ENCODE assay signal across 35 cellular contexts in genomic region chr2:18425186-18425585, GRCh38.
DNase-seq lines count a peak whose midpoint lies in the region; ATAC-seq and TF ChIP-seq lines count a peak whose summit lies in the region.
"Had no signal": no experiment of that assay in that cellular context is flagged by ENCODE, and none has a peak within 500 bp of the region (broad histone marks: within the 10 kb centered on the region; RNA-seq: fewer than 3 reads in every experiment).

No MANE protein-coding gene starts in this region.

- intact Hi-C loops in left lung (cut with DNase I): no loop called here

- H3K4me3 Mint-ChIP-seq in GM23338: no peak overlapping the region
- H3K4me3 Mint-ChIP-seq in progenitor cell of endocrine pancreas (ENCODE audit: low read depth): no peak overlapping the region
- H3K4me3 Mint-ChIP-seq: activated naive CD8-positive, alpha-beta T cell; central memory CD8-positive, alpha-beta T cell; natural killer cell had no signal

- H3K9me3 Mint-ChIP-seq in GM23338: no peaks in the 10 kb centered on the region
- no peaks in the 10 kb centered on the region for H3K9me3 Mint-ChIP-seq in progenitor cell of endocrine pancreas (ENCODE audit: low read depth)
- H3K9me3 Mint-ChIP-seq: central memory CD8-positive, alpha-beta T cell; natural killer cell had no signal

- no peaks in the 10 kb centered on the region for H3K79me2 ChIP-seq in GM23338 (replicated peaks; ENCODE audit: insufficient read depth)

- no peak overlapping the region for H3K4me2 ChIP-seq in GM23338
- H3K4me2 ChIP-seq: BLaER1 had no signal

- no peaks in the 10 kb centered on the region for H3K9me3 ChIP-seq in left lung
- H3K9me3 ChIP-seq: BLaER1, gastrocnemius medialis, mucosa of descending colon, SJCRH30, suprapubic skin, upper lobe of right lung had no signal

- H3K27ac ChIP-seq in GM23338 (ENCODE audit: low read depth) (no peak overlapping the region), left lung (no peak overlapping the region)
- H3K27ac ChIP-seq: BLaER1, gastrocnemius medialis, SJCRH30, suprapubic skin, upper lobe of right lung, VCaP had no signal

- H3K36me3 Mint-ChIP-seq in GM23338 (ENCODE audit: low read depth) (no peaks in the 10 kb centered on the region), progenitor cell of endocrine pancreas (ENCODE audit: insufficient read depth) (no peaks in the 10 kb centered on the region)
- H3K36me3 Mint-ChIP-seq: activated naive CD8-positive, alpha-beta T cell; natural killer cell had no signal

- H3K27ac Mint-ChIP-seq in GM23338 (no peak overlapping the region), progenitor cell of endocrine pancreas (no peak overlapping the region)
- H3K27ac Mint-ChIP-seq: activated naive CD8-positive, alpha-beta T cell; natural killer cell had no signal

- ATAC-seq in GM23338: peak; percentile 67
- peak; percentile 53 for ATAC-seq in left lung
- no peak for ATAC-seq in HG03175 (IDR thresholded peaks at IDR 0.05; ENCODE audit: unreplicated experiment)
- ATAC-seq in GM19035 (IDR thresholded peaks at IDR 0.05; ENCODE audit: unreplicated experiment): no peak
- no peak for ATAC-seq in HG03469 (IDR thresholded peaks at IDR 0.05; ENCODE audit: unreplicated experiment)
- ATAC-seq: gastrocnemius medialis, K562, mucosa of descending colon, natural killer cell, upper lobe of right lung had no signal

- H3K36me3 ChIP-seq in GM23338 (ENCODE audit: insufficient read depth) (no peaks in the 10 kb centered on the region), left lung (no peaks in the 10 kb centered on the region)
- H3K36me3 ChIP-seq: BLaER1, gastrocnemius medialis, SJCRH30, suprapubic skin, upper lobe of right lung had no signal

- no peak overlapping the region for H3K4me3 ChIP-seq in GM23338
- no peak overlapping the region for H3K4me3 ChIP-seq in cardiac fibroblast (replicated peaks in 1 of 2; ENCODE audit: low read depth in 2 of 2, low read length in 2 of 2)
- H3K4me3 ChIP-seq in left lung: no peak overlapping the region
- H3K4me3 ChIP-seq: BLaER1, gastrocnemius medialis, K562, mucosa of descending colon, SJCRH30, suprapubic skin, upper lobe of right lung had no signal

- H3K4me1 ChIP-seq in GM23338 (ENCODE audit: insufficient read depth): no peaks in the 10 kb centered on the region
- H3K4me1 ChIP-seq in left lung: no peaks in the 10 kb centered on the region
- H3K4me1 ChIP-seq: BLaER1, SJCRH30, suprapubic skin, upper lobe of right lung had no signal

- TF ChIP-seq CTCF in GM23338 (conservative IDR thresholded peaks at IDR 0.05; ENCODE audit: low read depth in 2 of 2): peak; percentile 14 to 30; a peak in 2 of 4 replicates
- no peak for TF ChIP-seq CTCF in cardiac fibroblast (IDR thresholded peaks at IDR 0.05; ENCODE audit: low read depth, low read length)
- TF ChIP-seq CTCF in left lung (IDR thresholded peaks at IDR 0.05): no peak
- no peak for TF ChIP-seq CTCF in progenitor cell of endocrine pancreas (IDR thresholded peaks at IDR 0.05; ENCODE audit: unreplicated experiment)

- peak; percentile 33 for DNase-seq in GM23338 (ENCODE audit: low spot score)
- peak; percentile 16 for DNase-seq in HT1080 (ENCODE audit: low read depth)
- peak; percentile 14 to 75 for DNase-seq in cardiac fibroblast (ENCODE audit: low read depth in 2 of 2)
- no peak for DNase-seq in left lung
- no peak for DNase-seq in progenitor cell of endocrine pancreas (ENCODE audit: low spot score, unreplicated experiment)
- DNase-seq: activated CD4-positive, alpha-beta T cell treated with anti-CD3 and anti-CD28 coated beads, Interleukin-2, amount 50 U/mL, for 1 hour; activated effector memory CD4-positive, alpha-beta T cell treated with anti-CD3 and anti-CD28 coated beads, Interleukin-2, amount 50 U/mL, for 16 hours; activated T-cell treated with anti-CD3 and anti-CD28 coated beads, Interleukin-2, amount 50 U/mL, for 1 hour; anterior cingulate cortex; dermis blood vessel endothelial cell; gastrocnemius medialis; HCEC 1CT; hippocampal formation; mammary epithelial cell; mucosa of descending colon; natural killer cell; NCI-H1105; NCI-H187 treated with DMSO at 0.1 percent for 48 hours; NCI-H526 treated with DMSO at 0.1 percent for 48 hours; occipital lobe; RPMI8226; SJCRH30; small intestine; stimulated activated naive CD4-positive, alpha-beta T cell; T1000; upper lobe of right lung had no signal

- H3K27me3 ChIP-seq in GM23338 (ENCODE audit: insufficient read depth) (no peaks in the 10 kb centered on the region), left lung (no peaks in the 10 kb centered on the region)
- H3K27me3 ChIP-seq: BLaER1, gastrocnemius medialis, SJCRH30, suprapubic skin, upper lobe of right lung had no signal

- no peaks in the 10 kb centered on the region for H4K20me1 ChIP-seq in GM23338 (replicated peaks; ENCODE audit: insufficient read depth)
- H4K20me1 ChIP-seq: BLaER1 had no signal

- peaks cover 15% of the 10 kb centered on the region; the same call in 1 of the 2 replicates for H3K9me2 ChIP-seq in GM23338 (ENCODE audit: insufficient read depth)

- H3K27me3 Mint-ChIP-seq in GM23338 (ENCODE audit: insufficient read depth, low read depth, poor library complexity) (no peaks in the 10 kb centered on the region), progenitor cell of endocrine pancreas (no peaks in the 10 kb centered on the region)

- H3F3A ChIP-seq in GM23338 (replicated peaks; ENCODE audit: low read depth): no peaks in the 10 kb centered on the region

- no peak overlapping the region for H2AFZ ChIP-seq in GM23338

- H3K4me1 Mint-ChIP-seq in GM23338: no peaks in the 10 kb centered on the region
- H3K4me1 Mint-ChIP-seq in progenitor cell of endocrine pancreas (ENCODE audit: low read depth): no peaks in the 10 kb centered on the region
- H3K4me1 Mint-ChIP-seq: central memory CD8-positive, alpha-beta T cell; natural killer cell had no signal

TF ChIP-seq in GM23338, 12 proteins besides CTCF, POLR2A, EP300 and RAD21:
- no peak for TF ChIP-seq POLR2AphosphoS5 (IDR thresholded peaks at IDR 0.05; ENCODE audit: low read depth)
- no peak for TF ChIP-seq STAT1 (IDR thresholded peaks at IDR 0.05; ENCODE audit: unreplicated experiment)
- TF ChIP-seq ZNF331 (CRISPR knock-in tag; IDR thresholded peaks at IDR 0.05; ENCODE audit: low read depth): no peak
- TF ChIP-seq, protein P1, sequence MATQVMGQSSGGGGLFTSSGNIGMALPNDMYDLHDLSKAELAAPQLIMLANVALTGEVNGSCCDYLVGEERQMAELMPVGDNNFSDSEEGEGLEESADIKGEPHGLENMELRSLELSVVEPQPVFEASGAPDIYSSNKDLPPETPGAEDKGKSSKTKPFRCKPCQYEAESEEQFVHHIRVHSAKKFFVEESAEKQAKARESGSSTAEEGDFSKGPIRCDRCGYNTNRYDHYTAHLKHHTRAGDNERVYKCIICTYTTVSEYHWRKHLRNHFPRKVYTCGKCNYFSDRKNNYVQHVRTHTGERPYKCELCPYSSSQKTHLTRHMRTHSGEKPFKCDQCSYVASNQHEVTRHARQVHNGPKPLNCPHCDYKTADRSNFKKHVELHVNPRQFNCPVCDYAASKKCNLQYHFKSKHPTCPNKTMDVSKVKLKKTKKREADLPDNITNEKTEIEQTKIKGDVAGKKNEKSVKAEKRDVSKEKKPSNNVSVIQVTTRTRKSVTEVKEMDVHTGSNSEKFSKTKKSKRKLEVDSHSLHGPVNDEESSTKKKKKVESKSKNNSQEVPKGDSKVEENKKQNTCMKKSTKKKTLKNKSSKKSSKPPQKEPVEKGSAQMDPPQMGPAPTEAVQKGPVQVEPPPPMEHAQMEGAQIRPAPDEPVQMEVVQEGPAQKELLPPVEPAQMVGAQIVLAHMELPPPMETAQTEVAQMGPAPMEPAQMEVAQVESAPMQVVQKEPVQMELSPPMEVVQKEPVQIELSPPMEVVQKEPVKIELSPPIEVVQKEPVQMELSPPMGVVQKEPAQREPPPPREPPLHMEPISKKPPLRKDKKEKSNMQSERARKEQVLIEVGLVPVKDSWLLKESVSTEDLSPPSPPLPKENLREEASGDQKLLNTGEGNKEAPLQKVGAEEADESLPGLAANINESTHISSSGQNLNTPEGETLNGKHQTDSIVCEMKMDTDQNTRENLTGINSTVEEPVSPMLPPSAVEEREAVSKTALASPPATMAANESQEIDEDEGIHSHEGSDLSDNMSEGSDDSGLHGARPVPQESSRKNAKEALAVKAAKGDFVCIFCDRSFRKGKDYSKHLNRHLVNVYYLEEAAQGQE (IDR thresholded peaks at IDR 0.05; ENCODE audit: unreplicated experiment): no peak
TF ChIP-seq in GM23338: peak in this region for 0.

Comparison
In these comparisons a context has a peak if more than half of its experiments do, and no peak if none do; other contexts are left out.
1. ATAC-seq: peak in GM23338 (single experiment) and left lung (single experiment); none in HG03175 (single experiment), GM19035 (single experiment) and HG03469 (single experiment).
2. DNase-seq: peak in GM23338 (single experiment), HT1080 (single experiment) and cardiac fibroblast (2 of 2); none in left lung (0 of 2) and progenitor cell of endocrine pancreas (single experiment).
3. CTCF ChIP-seq: peak in GM23338 (2 of 2); none in cardiac fibroblast (single experiment), left lung (0 of 2) and progenitor cell of endocrine pancreas (single experiment).